ENCODE assay signal across 14 cellular contexts in the genomic region with DNA sequence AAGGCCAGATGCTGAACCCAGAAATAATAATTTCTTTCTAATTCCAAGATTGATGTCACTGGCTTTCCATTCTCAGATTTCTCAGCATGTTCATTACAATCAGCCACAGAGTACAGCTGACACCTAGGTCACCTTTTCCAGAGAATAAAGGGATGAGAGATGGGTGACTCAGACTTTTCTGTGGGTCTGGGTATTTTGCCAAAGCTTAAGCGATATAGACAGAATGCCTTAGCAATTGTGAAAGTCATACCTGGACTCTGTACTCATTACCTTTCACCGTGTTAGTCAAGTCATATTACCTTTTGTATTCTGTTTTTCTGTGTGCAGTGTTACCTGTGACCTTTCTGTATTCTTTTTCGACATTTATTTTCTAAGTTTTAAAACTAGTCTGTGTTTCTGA. TPM values are rescaled to one million over a fixed set of nuclear protein-coding genes. Genes with fewer than 3 reads are reported as not detected.
DNase-seq lines count a peak whose midpoint lies in the region; ATAC-seq lines count a peak whose summit lies in the region.
"Had no signal": no experiment of that assay in that cellular context is flagged by ENCODE, and none has a peak within 500 bp of the region (broad histone marks: within the 10 kb centered on the region; RNA-seq: fewer than 3 reads in every experiment).

No MANE protein-coding gene starts in this region.

- DNase-seq in stimulated activated CD4-positive, alpha-beta T cell treated with anti-CD3 and anti-CD28 coated beads, Interleukin-1b, Interleukin-23, amount 100 ng/mL, for 48 hours: peak; percentile 14
- DNase-seq in stimulated activated CD4-positive, alpha-beta T cell treated with anti-CD3 and anti-CD28 coated beads, Interleukin-4, amount 100 ng/mL, for 1 hour: no peak
- peak; percentile 67 for DNase-seq in astrocyte of the hippocampus (ENCODE audit: low read depth, low spot score)
- DNase-seq in kidney tubule cell (ENCODE audit: low spot score): peak; percentile 94
- DNase-seq in SK-N-DZ (ENCODE audit: low spot score): no peak
- DNase-seq in stimulated activated CD4-positive, alpha-beta T cell treated with anti-CD3 and anti-CD28 coated beads, Interleukin-2, amount 100 ng/mL, for 24 hours: no peak
- no peak for DNase-seq in NCI-H526 treated with DMSO at 0.1 percent for 48 hours (lab: John Stamatoyannopoulos, UW)
- DNase-seq: activated CD8-positive, alpha-beta memory T cell treated with anti-CD3 and anti-CD28 coated beads, Interleukin-2, amount 10 ng/mL, durations not matched to agents 7 days and 5 days; AML-193; DMS79; effector CD8-positive, alpha-beta T cell; glutamatergic neuron; nucleus accumbens had no signal

- no peak for ATAC-seq in GM18498 (IDR thresholded peaks at IDR 0.05; ENCODE audit: unreplicated experiment)
- ATAC-seq: activated CD8-positive, alpha-beta memory T cell treated with anti-CD3 and anti-CD28 coated beads, Interleukin-2, amount 10 ng/mL, durations not matched to agents 7 days and 5 days had no signal

RNA-seq across cellular contexts. Expression of a gene that starts 10.6 kb away (rescaled TPM):
- polyA plus RNA-seq in SK-N-DZ (2014; cell fraction: cytosol; rRNA removed): 9.1 and 9.4 TPM in 2 replicates
- polyA plus RNA-seq in SK-N-DZ (2014; cell fraction: nucleus; rRNA removed): 3.8 and 7.4 TPM in 2 replicates

RNA-seq across cellular contexts. Expression of a gene that starts 53.0 kb away (rescaled TPM):
- not detected in 2 replicates for polyA plus RNA-seq in SK-N-DZ (2014; cell fraction: cytosol; rRNA removed)
- not detected in 2 replicates for polyA plus RNA-seq in SK-N-DZ (2014; cell fraction: nucleus; rRNA removed)

RNA-seq across cellular contexts. Expression of a gene that starts 53.4 kb away (rescaled TPM):
- 6.0 and 6.2 TPM in 2 replicates for polyA plus RNA-seq in SK-N-DZ (2014; cell fraction: cytosol; rRNA removed)
- 3.1 and 3.2 TPM in 2 replicates for polyA plus RNA-seq in SK-N-DZ (2014; cell fraction: nucleus; rRNA removed)

Comparison
In these comparisons a context has a peak if more than half of its experiments do, and no peak if none do; other contexts are left out.
1. DNase-seq: peak in stimulated activated CD4-positive, alpha-beta T cell treated with anti-CD3 and anti-CD28 coated beads, Interleukin-1b, Interleukin-23, amount 100 ng/mL, for 48 hours (single experiment), astrocyte of the hippocampus (single experiment) and kidney tubule cell (single experiment); none in stimulated activated CD4-positive, alpha-beta T cell treated with anti-CD3 and anti-CD28 coated beads, Interleukin-4, amount 100 ng/mL, for 1 hour (single experiment), SK-N-DZ (single experiment), stimulated activated CD4-positive, alpha-beta T cell treated with anti-CD3 and anti-CD28 coated beads, Interleukin-2, amount 100 ng/mL, for 24 hours (0 of 2) and NCI-H526 treated with DMSO at 0.1 percent for 48 hours (single experiment).